Comparison of ENCODE assay signal across 22 cellular contexts in the genomic region with DNA sequence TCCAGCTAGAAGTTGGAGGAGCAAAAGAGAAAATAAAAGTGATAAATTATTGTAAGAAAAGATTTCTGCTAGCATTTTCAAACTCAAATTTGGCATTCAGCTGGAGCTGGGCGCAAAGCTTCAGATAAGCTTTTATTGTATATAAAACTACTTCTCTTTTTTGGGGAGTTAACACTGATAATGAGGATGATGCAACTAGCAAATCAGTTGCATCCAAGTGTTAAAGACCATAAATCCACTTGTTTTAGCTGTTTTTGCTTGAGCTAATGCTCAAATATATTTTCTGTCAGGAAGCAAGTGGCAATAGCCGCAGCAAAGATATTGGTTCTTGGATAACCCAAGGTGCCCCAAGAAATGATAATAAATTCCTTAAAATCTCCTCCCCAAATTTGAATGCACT.
"Had no signal": no experiment of that assay in that cellular context is flagged by ENCODE, and none has a peak within 500 bp of the region (broad histone marks: within the 10 kb centered on the region; RNA-seq: fewer than 3 reads in every experiment).

No MANE protein-coding gene starts in this region.

- H3K27ac ChIP-seq: KMS-11, VCaP had no signal

- H3K9ac ChIP-seq: KMS-11 had no signal

- DNase-seq: activated CD4-positive, alpha-beta memory T cell treated with anti-CD3 and anti-CD28 coated beads, Interleukin-2, amount 10 ng/mL, durations not matched to agents 7 days and 5 days; activated CD4-positive, alpha-beta T cell treated with anti-CD3 and anti-CD28 coated beads, Interleukin-2, amount 10 ng/mL, durations not matched to agents 7 days and 5 days; activated CD4-positive, CD25-positive, alpha-beta regulatory T cell; activated gamma-delta T cell treated with Interleukin-2 at 50 U/mL for 16 hours; activated naive CD4-positive, alpha-beta T cell treated with anti-CD3 and anti-CD28 coated beads, Interleukin-2, amount 10 ng/mL, durations not matched to agents 7 days and 5 days; activated naive CD8-positive, alpha-beta T cell treated with anti-CD3 and anti-CD28 coated beads for 36 hours; activated T-cell treated with anti-CD3 and anti-CD28 coated beads, Interleukin-2, amount 50 U/mL, for 72 hours; cerebellar nuclear complex; IMR-90; NCI-H1092; NCI-H1417; NCI-H1930; NCI-H2107; NCI-H2171 treated with DMSO at 0.1 percent for 48 hours; NCI-H345; NCI-H510A; NCI-H526 treated with DMSO at 0.1 percent for 48 hours; NCI-H82; SIG-M5; T-helper 1 cell had no signal

- H3K4me2 ChIP-seq: KMS-11 had no signal

- ATAC-seq: activated T-cell treated with anti-CD3 and anti-CD28 coated beads, Interleukin-2, amount 50 U/mL, for 72 hours had no signal
